ENCODE assay signal across 13 cellular contexts in genomic region chr19:16589917-16590316, GRCh38.
A peak's percentile ranks its signal among the peaks of the same experiment; 100 is the strongest.
DNase-seq lines count a peak whose midpoint lies in the region; ATAC-seq and TF ChIP-seq lines count a peak whose summit lies in the region.
"Had no signal": no experiment of that assay in that cellular context is flagged by ENCODE, and none has a peak within 500 bp of the region (broad histone marks: within the 10 kb centered on the region; RNA-seq: fewer than 3 reads in every experiment).

No MANE protein-coding gene starts in this region.

- peaks cover 70% of the 10 kb centered on the region for H3K79me2 ChIP-seq in SU-DHL-6 (ENCODE audit: insufficient read depth, low read length)

- no peak overlapping the region for H3K4me3 ChIP-seq in SU-DHL-6 (ENCODE audit: insufficient read depth, low read length, poor library complexity, severe bottlenecking)
- H3K4me3 ChIP-seq: stomach had no signal

- no peaks in the 10 kb centered on the region for H3K36me3 ChIP-seq in SU-DHL-6 (ENCODE audit: low read length)
- H3K36me3 ChIP-seq: stomach had no signal

- DNase-seq in activated T-cell treated with anti-CD3 and anti-CD28 coated beads, Interleukin-2, amount 50 U/mL, for 24 hours = no peak
- no peak for DNase-seq in activated T-cell treated with anti-CD3 and anti-CD28 coated beads, Interleukin-2, amount 50 U/mL, for 48 hours
- DNase-seq in NAMALWA (ENCODE audit: low spot score) = peak; percentile 68
- DNase-seq in HCEC 1CT = no peak
- DNase-seq: activated naive CD8-positive, alpha-beta T cell treated with anti-CD3 and anti-CD28 coated beads, Interleukin-2, amount 50 U/mL, for 24 hours; NCI-H1048; stomach had no signal

- H3K9me3 ChIP-seq in SU-DHL-6 (ENCODE audit: insufficient read depth, low read length) = no peaks in the 10 kb centered on the region
- H3K9me3 ChIP-seq: stomach had no signal

- peaks cover 85% of the 10 kb centered on the region for H3F3A ChIP-seq in SU-DHL-6 (ENCODE audit: insufficient read depth)

- no peaks in the 10 kb centered on the region for H4K20me1 ChIP-seq in SU-DHL-6 (ENCODE audit: low read depth, low read length)

- peaks cover 23% of the 10 kb centered on the region for H3K36me3 Mint-ChIP-seq in activated T-cell treated with anti-CD3 and anti-CD28 coated beads, Interleukin-2, amount 50 U/mL, for 24 hours (ENCODE audit: low read depth)
- no peaks in the 10 kb centered on the region for H3K36me3 Mint-ChIP-seq in stimulated activated memory B cell treated with anti-CD40 and anti-IgM and Interleukin-4, amounts not matched to agents 10 μg/mL and 1 μg/mL and 100 μg/mL, for 72 hours

- no peaks in the 10 kb centered on the region for H3K9me3 Mint-ChIP-seq in activated T-cell treated with anti-CD3 and anti-CD28 coated beads, Interleukin-2, amount 50 U/mL, for 24 hours
- H3K9me3 Mint-ChIP-seq in stimulated activated memory B cell treated with anti-CD40 and anti-IgM and Interleukin-4, amounts not matched to agents 10 μg/mL and 1 μg/mL and 100 μg/mL, for 72 hours = no peaks in the 10 kb centered on the region
- H3K9me3 Mint-ChIP-seq: activated naive CD8-positive, alpha-beta T cell treated with anti-CD3 and anti-CD28 coated beads, Interleukin-2, amount 50 U/mL, for 24 hours; nephron had no signal

- no peak overlapping the region for H3K4me3 Mint-ChIP-seq in activated T-cell treated with anti-CD3 and anti-CD28 coated beads, Interleukin-2, amount 50 U/mL, for 24 hours
- H3K4me3 Mint-ChIP-seq in stimulated activated memory B cell treated with anti-CD40 and anti-IgM and Interleukin-4, amounts not matched to agents 10 μg/mL and 1 μg/mL and 100 μg/mL, for 72 hours = peak overlapping the region; percentile 27
- H3K4me3 Mint-ChIP-seq: activated naive CD8-positive, alpha-beta T cell treated with anti-CD3 and anti-CD28 coated beads, Interleukin-2, amount 50 U/mL, for 24 hours; nephron had no signal

- no peak for ATAC-seq in stimulated activated memory B cell treated with anti-CD40 and anti-IgM and Interleukin-4, amounts not matched to agents 10 μg/mL and 1 μg/mL and 100 μg/mL, for 72 hours
- ATAC-seq in GM19023 (IDR thresholded peaks at IDR 0.05; ENCODE audit: unreplicated experiment) (no peak), HG03469 (IDR thresholded peaks at IDR 0.05; ENCODE audit: unreplicated experiment) (no peak)
- ATAC-seq: activated naive CD8-positive, alpha-beta T cell treated with anti-CD3 and anti-CD28 coated beads, Interleukin-2, amount 50 U/mL, for 24 hours; sciatic nerve had no signal

- H2AFZ ChIP-seq in SU-DHL-6 (ENCODE audit: low read depth, low read length, severe bottlenecking) = no peak overlapping the region

- no peaks in the 10 kb centered on the region for H3K9me2 ChIP-seq in SU-DHL-6 (replicated peaks; ENCODE audit: insufficient read depth, low read length)

- no peak for TF ChIP-seq CTCF in SU-DHL-6 (IDR thresholded peaks at IDR 0.05; ENCODE audit: insufficient read depth, low read length, poor library complexity, severe bottlenecking)

- no peaks in the 10 kb centered on the region for H3K27me3 Mint-ChIP-seq in activated T-cell treated with anti-CD3 and anti-CD28 coated beads, Interleukin-2, amount 50 U/mL, for 24 hours
- H3K27me3 Mint-ChIP-seq in stimulated activated memory B cell treated with anti-CD40 and anti-IgM and Interleukin-4, amounts not matched to agents 10 μg/mL and 1 μg/mL and 100 μg/mL, for 72 hours = no peaks in the 10 kb centered on the region
- H3K27me3 Mint-ChIP-seq: activated naive CD8-positive, alpha-beta T cell treated with anti-CD3 and anti-CD28 coated beads, Interleukin-2, amount 50 U/mL, for 24 hours had no signal

- peak overlapping the region; percentile 98 for H3K27ac ChIP-seq in SU-DHL-6 (ENCODE audit: low read depth, low read length)
- H3K27ac ChIP-seq: stomach had no signal

- H3K4me1 Mint-ChIP-seq in activated T-cell treated with anti-CD3 and anti-CD28 coated beads, Interleukin-2, amount 50 U/mL, for 24 hours (ENCODE audit: low read depth) = peaks cover 93% of the 10 kb centered on the region
- peaks cover 100% of the 10 kb centered on the region for H3K4me1 Mint-ChIP-seq in stimulated activated memory B cell treated with anti-CD40 and anti-IgM and Interleukin-4, amounts not matched to agents 10 μg/mL and 1 μg/mL and 100 μg/mL, for 72 hours

- no peaks in the 10 kb centered on the region for H3K27me3 ChIP-seq in SU-DHL-6 (ENCODE audit: low read length)
- H3K27me3 ChIP-seq: stomach had no signal

- peak overlapping the region; percentile 84 for H3K27ac Mint-ChIP-seq in activated T-cell treated with anti-CD3 and anti-CD28 coated beads, Interleukin-2, amount 50 U/mL, for 24 hours
- H3K27ac Mint-ChIP-seq in stimulated activated memory B cell treated with anti-CD40 and anti-IgM and Interleukin-4, amounts not matched to agents 10 μg/mL and 1 μg/mL and 100 μg/mL, for 72 hours = peak overlapping the region; percentile 94

- peak overlapping the region; percentile 91 for H3K4me2 ChIP-seq in SU-DHL-6 (ENCODE audit: low read depth, low read length, poor library complexity, severe bottlenecking)

- H3K9ac ChIP-seq in SU-DHL-6 (ENCODE audit: low read length) = peak overlapping the region; percentile 79
